ENCODE assay signal across 8 cellular contexts in the genomic region with DNA sequence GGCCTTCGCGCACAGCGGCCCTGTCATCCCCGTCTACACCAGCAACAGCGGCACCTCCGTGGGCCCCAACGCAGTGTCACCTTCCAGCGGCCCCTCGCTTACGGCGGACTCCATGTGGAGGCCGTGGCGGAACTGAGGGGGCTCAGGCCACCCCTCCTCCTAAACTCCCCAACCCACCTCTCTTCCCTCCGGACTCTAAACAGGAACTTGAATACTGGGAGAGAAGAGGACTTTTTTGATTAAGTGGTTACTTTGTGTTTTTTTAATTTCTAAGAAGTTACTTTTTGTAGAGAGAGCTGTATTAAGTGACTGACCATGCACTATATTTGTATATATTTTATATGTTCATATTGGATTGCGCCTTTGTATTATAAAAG. TPM values are rescaled to one million over a fixed set of nuclear protein-coding genes. Genes with fewer than 3 reads are reported as not detected.
DNase-seq lines count a peak whose midpoint lies in the region; ATAC-seq and TF ChIP-seq lines count a peak whose summit lies in the region.

No MANE protein-coding gene starts in this region.

- H3K36me3 ChIP-seq in SJSA1 (peaks cover 27% of the 10 kb centered on the region), sigmoid colon (no peaks in the 10 kb centered on the region)

- H3K27ac ChIP-seq in SJSA1: peak overlapping the region; percentile 100
- H3K27ac ChIP-seq in sigmoid colon: peak overlapping the region; percentile 90 to 99 (median 96)

- H3K27me3 ChIP-seq in SJSA1 (replicated peaks): no peaks in the 10 kb centered on the region
- no peaks in the 10 kb centered on the region for H3K27me3 ChIP-seq in sigmoid colon

- no peak for TF ChIP-seq EP300 in sigmoid colon (IDR thresholded peaks at IDR 0.05)

- no peak for ATAC-seq in GM18873 (IDR thresholded peaks at IDR 0.05; ENCODE audit: low FRiP score, unreplicated experiment)

- no peak for TF ChIP-seq POLR2A in sigmoid colon (IDR thresholded peaks at IDR 0.05)

- TF ChIP-seq CTCF in GM10266 (IDR thresholded peaks at IDR 0.05; ENCODE audit: control insufficient read depth, insufficient read depth, low read depth, missing control alignments) (no peak), fibroblast of the aortic adventitia (IDR thresholded peaks at IDR 0.05; ENCODE audit: insufficient read depth, low read length) (no peak), sigmoid colon (IDR thresholded peaks at IDR 0.05) (no peak)

- H3K4me3 ChIP-seq in SJSA1 (peak overlapping the region; percentile 59), fibroblast of the aortic adventitia (ENCODE audit: low read depth, low read length) (peak overlapping the region; percentile 47), sigmoid colon (peak overlapping the region in 3 of 4 donors; percentile 56 to 67 (median 63))

- H3K9me3 ChIP-seq in SJSA1 (replicated peaks): no peaks in the 10 kb centered on the region
- no peaks in the 10 kb centered on the region for H3K9me3 ChIP-seq in sigmoid colon

- peak; percentile 24 for DNase-seq in GM10266 (ENCODE audit: extremely low spot score)
- peak in 1 of 2 experiments; percentile 57 for DNase-seq in SJSA1 (ENCODE audit: low read depth in 1 of 2, low spot score in 2 of 2)
- DNase-seq in fibroblast of the aortic adventitia (ENCODE audit: low read depth): no peak
- no peak for DNase-seq in sigmoid colon
- DNase-seq in SHP77 treated with DMSO at 0.1 percent for 48 hours (lab: John Stamatoyannopoulos, UW): no peak
- no peak for DNase-seq in NCI-H2107 (lab: John Stamatoyannopoulos, UW)
- DNase-seq in stimulated activated CD8-positive, alpha-beta memory T cell treated with anti-CD3 and anti-CD28 coated beads, Interleukin-4, amount 100 ng/mL, for 48 hours: no peak

- 3 to 18% methylated on average over 15 of the region's 15 CpGs for WGBS in sigmoid colon, 2 donors

- intact Hi-C loops in sigmoid colon (cut with DNase I): loop anchor here (2.0 to 5.0 kb wide), 2 partner anchors 69 to 349 kb away; no protein-coding TSS in a partner anchor

- peaks cover 66% of the 10 kb centered on the region for H3K4me1 ChIP-seq in SJSA1 (replicated peaks)
- peaks cover 0 to 72% (median 68%) of the 10 kb centered on the region in 4 donors for H3K4me1 ChIP-seq in sigmoid colon

RNA-seq across cellular contexts. Expression of gene HES1, which starts 2.1 kb away (rescaled TPM):
- 39.2 and 44.1 TPM in 2 replicates for total RNA-seq in SJSA1 (2014; rRNA removed; shearing (Covaris generic))
- total RNA-seq in fibroblast of the aortic adventitia (ENCODE audit: low replicate concordance) (0.81 and 3.4 TPM in 2 replicates), sigmoid colon (10 to 100 TPM; 17.4 to 35.0 (median 23.4) TPM)
- 10 to 100 TPM; 24.0 to 47.4 (median 45.4) TPM for polyA plus RNA-seq in sigmoid colon
